20 cellular contexts compared by ENCODE assay signal in the genomic region with DNA sequence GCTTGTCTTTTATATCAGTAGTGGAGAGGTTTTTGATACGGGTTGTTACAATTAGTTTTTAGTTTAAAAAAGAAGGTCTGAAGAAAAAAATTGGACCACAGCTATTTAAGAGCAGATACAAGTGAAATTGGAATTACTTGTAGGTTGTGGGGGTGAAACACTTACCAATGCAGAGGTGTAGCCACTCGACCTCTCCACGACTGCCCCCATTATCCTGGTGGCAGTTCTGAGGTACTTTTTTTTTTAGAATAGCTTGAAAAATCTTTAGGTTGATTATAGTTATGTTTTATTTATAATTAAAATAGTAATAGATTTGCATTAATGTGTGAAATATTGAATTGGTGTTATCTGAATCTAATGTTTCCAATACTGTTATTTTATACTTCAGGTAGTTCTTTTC.
DNase-seq lines count a peak whose midpoint lies in the region; TF ChIP-seq lines count a peak whose summit lies in the region.
"Had no signal": no experiment of that assay in that cellular context is flagged by ENCODE, and none has a peak within 500 bp of the region (broad histone marks: within the 10 kb centered on the region; RNA-seq: fewer than 3 reads in every experiment).

No MANE protein-coding gene starts in this region.

- H2BK120ac ChIP-seq in H9 (ENCODE audit: low read depth, low read length, poor library complexity, severe bottlenecking): no peak overlapping the region

- H2BK5ac ChIP-seq in H9 (ENCODE audit: insufficient read length, low read length): no peak overlapping the region

- no peak overlapping the region for H3K4ac ChIP-seq in H9 (ENCODE audit: low read depth, low read length)

- H3K4me1 Mint-ChIP-seq in H9: no peaks in the 10 kb centered on the region

- H3K27me3 Mint-ChIP-seq in H9 (ENCODE audit: low read depth): no peaks in the 10 kb centered on the region

- no peak overlapping the region for H2BK12ac ChIP-seq in H9 (ENCODE audit: insufficient read length, low read depth, low read length)

- H3K27ac Mint-ChIP-seq in H9: no peak overlapping the region

- no peak overlapping the region for H2AFZ ChIP-seq in H9 (ENCODE audit: low read length)

- CTCF ChIA-PET in AG04450 (lab: Charles Lee): interaction anchor here (0.6 kb wide), 1 partner anchor 14 kb away, joined by 3 read pairs; no protein-coding TSS in a partner anchor

- H3K23ac ChIP-seq in H9 (ENCODE audit: insufficient read length, low read depth, low read length): no peak overlapping the region

- H3K14ac ChIP-seq in H9 (ENCODE audit: insufficient read depth, low read length): no peak overlapping the region

- no peaks in the 10 kb centered on the region for H3K9me3 ChIP-seq in AG04450 (ENCODE audit: control insufficient read depth, insufficient read depth, low read length)
- H3K9me3 ChIP-seq in H9 (ENCODE audit: control insufficient read depth, low read depth, low read length): no peaks in the 10 kb centered on the region
- H3K9me3 ChIP-seq: A549, Peyer's patch had no signal

- no peak overlapping the region for H3K56ac ChIP-seq in H9 (ENCODE audit: insufficient read length, low read depth, low read length)

- no peak overlapping the region for H2BK15ac ChIP-seq in H9 (ENCODE audit: low read depth, low read length)

- H3K27ac ChIP-seq in AG04450 (ENCODE audit: low read depth, low read length): no peak overlapping the region
- H3K27ac ChIP-seq in H9 (ENCODE audit: insufficient read length, low read depth, low read length): no peak overlapping the region
- H3K27ac ChIP-seq: A549, C4-2B, Peyer's patch had no signal

- H3K4me3 Mint-ChIP-seq in H9: no peak overlapping the region

- TF ChIP-seq CTCF in AG04450 (IDR thresholded peaks at IDR 0.05; ENCODE audit: low read depth, low read length): peak; percentile 8; the same call in 1 of the 2 replicates
- TF ChIP-seq CTCF in H9 (conservative IDR thresholded peaks at IDR 0.05): peak; percentile 46
- TF ChIP-seq CTCF in cardiac fibroblast (IDR thresholded peaks at IDR 0.05; ENCODE audit: low read depth, low read length): peak; percentile 11

- H3K4me3 ChIP-seq in AG04450 (ENCODE audit: low read depth, low read length) (no peak overlapping the region), cardiac fibroblast (replicated peaks in 1 of 2; ENCODE audit: low read depth in 2 of 2, low read length in 2 of 2) (no peak overlapping the region)
- H3K4me3 ChIP-seq: A549, Peyer's patch had no signal

- no peak overlapping the region for H2AK5ac ChIP-seq in H9 (ENCODE audit: insufficient read length, low read length)

- no peaks in the 10 kb centered on the region for H4K20me1 ChIP-seq in H9 (ENCODE audit: control insufficient read depth, insufficient read depth, insufficient read length)

- H3K9me3 Mint-ChIP-seq in H9: no peaks in the 10 kb centered on the region

- no peak overlapping the region for H3K9ac ChIP-seq in H9 (ENCODE audit: extremely low read depth, insufficient read length, low read length)

- no peak overlapping the region for H2BK20ac ChIP-seq in H9 (ENCODE audit: low read depth, low read length, poor library complexity, severe bottlenecking)

- DNase-seq in AG04450 (ENCODE audit: low read depth, low spot score): no peak
- DNase-seq in H9: no peak
- no peak for DNase-seq in cardiac fibroblast (ENCODE audit: low read depth in 2 of 2)
- DNase-seq in iPS-NIHi11 (ENCODE audit: low spot score): peak; percentile 6
- DNase-seq in Kasumi-1 (lab: John Stamatoyannopoulos, UW): no peak
- no peak for DNase-seq in kidney glomerular epithelial cell (lab: John Stamatoyannopoulos, UW)
- DNase-seq in NCI-H510A (lab: John Stamatoyannopoulos, UW): no peak
- DNase-seq in NCI-H446 (lab: John Stamatoyannopoulos, UW): no peak
- DNase-seq: DND-41, GDM1, GOT3, MM.1S, NCI-H1105 treated with DMSO at 0.1 percent for 48 hours, NCI-H187, NCI-H2171, NCI-H510A treated with DMSO at 0.1 percent for 48 hours, Peyer's patch, Right ventricle myocardium superior had no signal

- POLR2A ChIA-PET in AG04450 (lab: Yijun Ruan, JAX): no interaction called here

- no peak overlapping the region for H4K91ac ChIP-seq in H9 (ENCODE audit: insufficient read length, low read depth, low read length)

- H3K23me2 ChIP-seq in H9 (ENCODE audit: insufficient read length, low read depth, low read length, poor library complexity, severe bottlenecking): no peaks in the 10 kb centered on the region

- 100% methylated on average over 1 of the region's 3 CpGs for WGBS in H9 (ENCODE audit: extremely low coverage, insufficient read length, low lambda C conversion rate)

- H3K27me3 ChIP-seq in AG04450 (ENCODE audit: control insufficient read depth, insufficient read depth, low read length) (no peaks in the 10 kb centered on the region), H9 (ENCODE audit: insufficient read depth, low read length) (no peaks in the 10 kb centered on the region)
- H3K27me3 ChIP-seq: Peyer's patch had no signal

- no peaks in the 10 kb centered on the region; the same call in 1 of the 2 replicates for H3K79me2 ChIP-seq in H9 (ENCODE audit: insufficient read depth, low read length)

- H4K5ac ChIP-seq in H9 (ENCODE audit: insufficient read length, low read depth, low read length): no peak overlapping the region

- peaks cover 4 to 42% (median 36%) of the 10 kb centered on the region in 3 experiments; a peak in 6 of 7 replicates for H3K36me3 Mint-ChIP-seq in H9 (ENCODE audit: insufficient read depth in 1 of 3, low read depth in 3 of 3)

- no peak overlapping the region for H4K8ac ChIP-seq in H9 (replicated peaks; ENCODE audit: insufficient read length, low read depth, low read length)

- H3K4me1 ChIP-seq in H9 (ENCODE audit: insufficient read depth, low read length): no peaks in the 10 kb centered on the region
- H3K4me1 ChIP-seq: A549, Peyer's patch had no signal

- H3K79me1 ChIP-seq in H9 (ENCODE audit: insufficient read depth, low read depth, low read length, poor library complexity, severe bottlenecking): no peaks in the 10 kb centered on the region

- H3T11ph ChIP-seq in H9 (ENCODE audit: low read length): no peak overlapping the region

- no peak overlapping the region for H3K18ac ChIP-seq in H9 (ENCODE audit: insufficient read length, low read depth, low read length)

- no peak overlapping the region for H3K4me2 ChIP-seq in H9 (ENCODE audit: insufficient read depth, insufficient read length, low read length)
- H3K4me2 ChIP-seq: A549 had no signal
